ENCODE assay signal across 8 cellular contexts in genomic region chr18:36828630-36829361, GRCh38. TPM values are rescaled to one million over a fixed set of nuclear protein-coding genes. Genes with fewer than 3 reads are reported as not detected.
DNase-seq lines count a peak whose midpoint lies in the region; ATAC-seq and TF ChIP-seq lines count a peak whose summit lies in the region.

KIAA1328 (plus strand) TSS chr18:36829127; CDS start chr18:36829139, 12 bp downstream.
TPGS2 (minus strand) TSS chr18:36829002; CDS start chr18:36828767, 235 bp downstream.

- ATAC-seq in GM19328 (IDR thresholded peaks at IDR 0.05; ENCODE audit: unreplicated experiment) = peak; percentile 94
- peak; percentile 89 for ATAC-seq in HG03469 (IDR thresholded peaks at IDR 0.05; ENCODE audit: unreplicated experiment)
- ATAC-seq in right lobe of liver = peak; percentile 94 to 98 (median 96)

- H3K4me1 Mint-ChIP-seq in CD14-positive monocyte = peaks cover 23% of the 10 kb centered on the region

- peak; percentile 81 for DNase-seq in CD14-positive monocyte (ENCODE audit: low spot score)
- DNase-seq in NCI-H69 (lab: John Stamatoyannopoulos, UW) = peak; percentile 100
- peak; percentile 80 for DNase-seq in activated CD4-positive, alpha-beta T cell treated with anti-CD3 and anti-CD28 coated beads, Interleukin-2, amount 50 U/mL, for 1 hour
- DNase-seq in dedifferentiated amniotic fluid mesenchymal stem cell (ENCODE audit: extremely low spot score) = peak; percentile 61
- peak; percentile 88 to 91 (median 91) for DNase-seq in right lobe of liver
- DNase-seq in stimulated activated CD4-positive, alpha-beta T cell treated with anti-CD3 and anti-CD28 coated beads, Interleukin-4, amount 100 ng/mL, for 4 hours = peak; percentile 82 to 85

- peak; percentile 23 for TF ChIP-seq CTCF in CD14-positive monocyte (IDR thresholded peaks at IDR 0.05)
- peak; percentile 21 to 36 (median 36) for TF ChIP-seq CTCF in right lobe of liver (IDR thresholded peaks at IDR 0.05)

- H3K27me3 Mint-ChIP-seq in CD14-positive monocyte (ENCODE audit: low read depth in 3 of 3) = peaks cover 0 to 3% (median 0%) of the 10 kb centered on the region in 3 donors

- H3K9me3 ChIP-seq in right lobe of liver = no peaks in the 10 kb centered on the region

- H3K36me3 ChIP-seq in right lobe of liver = no peaks in the 10 kb centered on the region

- peak within 1 kb of the TSS; percentile 82 to 95 (median 87) for H3K27ac Mint-ChIP-seq in CD14-positive monocyte

- H3K9me3 Mint-ChIP-seq in CD14-positive monocyte = no peaks in the 10 kb centered on the region

- intact Hi-C loops in CD14-positive monocyte (cut with micrococcal nuclease) = no loop called here
- intact Hi-C loops in right lobe of liver (cut with DNase I) = no loop called here

- 0% methylated on average over 9 of the region's 83 CpGs for WGBS in right lobe of liver (ENCODE audit: insufficient coverage, low coverage, low lambda C conversion rate, missing lambda C conversion rate)

- peak within 1 kb of the TSS; percentile 50 to 81 (median 61) for H3K27ac ChIP-seq in right lobe of liver

- H3K4me3 ChIP-seq in right lobe of liver = peak within 1 kb of the TSS; percentile 76 to 97 (median 85)

- H3K4me3 Mint-ChIP-seq in CD14-positive monocyte = peak within 1 kb of the TSS; percentile 91 to 98

- peaks cover 0 to 4% of the 10 kb centered on the region in 2 donors for H3K36me3 Mint-ChIP-seq in CD14-positive monocyte

- peak; percentile 35 for TF ChIP-seq POLR2A in right lobe of liver (IDR thresholded peaks at IDR 0.05)

- peaks cover 0 to 7% (median 0%) of the 10 kb centered on the region in 4 donors for H3K4me1 ChIP-seq in right lobe of liver

- no peaks in the 10 kb centered on the region for H3K27me3 ChIP-seq in right lobe of liver

RNA-seq across cellular contexts. Expression of gene KIAA1328, which starts in this region (rescaled TPM):
- 1 to 10 TPM; 3.8 to 3.9 TPM for polyA plus RNA-seq in CD14-positive monocyte
- 1 to 10 TPM; 2.0 to 4.5 (median 2.9) TPM for total RNA-seq in right lobe of liver

RNA-seq across cellular contexts. Expression of gene TPGS2, which starts in this region (rescaled TPM):
- 10 to 100 TPM; 41.5 to 50.1 TPM for polyA plus RNA-seq in CD14-positive monocyte
- 10 to 100 TPM; 14.0 to 56.2 (median 23.1) TPM for total RNA-seq in right lobe of liver

Comparison
In these comparisons a context has a peak if more than half of its experiments do, and no peak if none do; other contexts are left out.
1. Peak in every context shown above with its lines: DNase-seq, ATAC-seq, H3K4me3 ChIP-seq and H3K27ac ChIP-seq.